27 cellular contexts compared by ENCODE assay signal in genomic region chr13:111156421-111156820, GRCh38. TPM values are rescaled to one million over a fixed set of nuclear protein-coding genes. Genes with fewer than 3 reads are reported as not detected.
A peak's percentile ranks its signal among the peaks of the same experiment; 100 is the strongest.
DNase-seq lines count a peak whose midpoint lies in the region; ATAC-seq, FAIRE-seq and TF ChIP-seq lines count a peak whose summit lies in the region.
"Had no signal": no experiment of that assay in that cellular context is flagged by ENCODE, and none has a peak within 500 bp of the region (broad histone marks: within the 10 kb centered on the region; RNA-seq: fewer than 3 reads in every experiment).

No MANE protein-coding gene starts in this region.

- H3K36me3 Mint-ChIP-seq in astrocyte (ENCODE audit: low read depth, unreplicated experiment), result peaks cover 13% of the 10 kb centered on the region
- H3K36me3 Mint-ChIP-seq in neural crest cell (ENCODE audit: low read depth), result peaks cover 3% of the 10 kb centered on the region

- peaks cover 69% of the 10 kb centered on the region for H3K79me2 ChIP-seq in ACC112 (ENCODE audit: control insufficient read depth, insufficient read depth, low read length, unreplicated experiment)
- peaks cover 77% of the 10 kb centered on the region for H3K79me2 ChIP-seq in astrocyte (ENCODE audit: insufficient read depth, low read length)
- peaks cover 36% of the 10 kb centered on the region for H3K79me2 ChIP-seq in mesendoderm (ENCODE audit: control insufficient read depth, insufficient read depth, low read length)

- no peaks in the 10 kb centered on the region for H3K27me3 Mint-ChIP-seq in astrocyte (ENCODE audit: low read depth, unreplicated experiment)
- no peaks in the 10 kb centered on the region for H3K27me3 Mint-ChIP-seq in neural crest cell (ENCODE audit: low read depth)

- H4K5ac ChIP-seq in mesendoderm (ENCODE audit: low read length), result no peak overlapping the region

- peaks cover 19% of the 10 kb centered on the region for H3K79me1 ChIP-seq in mesendoderm (ENCODE audit: low read length)

- WGBS in mesendoderm (ENCODE audit: extremely low coverage, insufficient coverage, low lambda C conversion rate), result no CpG with 5 or more reads among the region's 1 CpG

- peaks cover 62% of the 10 kb centered on the region for H4K20me1 ChIP-seq in astrocyte (ENCODE audit: insufficient read depth, low read length)

- H3K4me1 Mint-ChIP-seq in astrocyte (ENCODE audit: low read depth, unreplicated experiment) (peaks cover 10% of the 10 kb centered on the region), neural crest cell (peaks cover 30% of the 10 kb centered on the region)

- no peak overlapping the region for H3K23ac ChIP-seq in mesendoderm (ENCODE audit: low read length)

- H2AFZ ChIP-seq in ACC112 (ENCODE audit: low read length, unreplicated experiment) (no peak overlapping the region), astrocyte (ENCODE audit: low read depth, low read length) (no peak overlapping the region)

- no peak overlapping the region for H2BK15ac ChIP-seq in mesendoderm (replicated peaks; ENCODE audit: low read depth)

- H3K4me2 ChIP-seq in astrocyte (ENCODE audit: low read length) (no peak overlapping the region), mesendoderm (ENCODE audit: low read length) (no peak overlapping the region)

- ATAC-seq in HG03342 (IDR thresholded peaks at IDR 0.05; ENCODE audit: unreplicated experiment), result no peak
- ATAC-seq: activated CD8-positive, alpha-beta T cell treated with anti-CD3 and anti-CD28 coated beads, Interleukin-2, amount 10 ng/mL, durations not matched to agents 7 days and 5 days; lower lobe of right lung; SK-N-SH treated with all-trans-retinoic acid at 6 μM for 48 hours had no signal

- no peak for TF ChIP-seq CTCF in astrocyte (IDR thresholded peaks at IDR 0.05; ENCODE audit: insufficient read depth, low read depth, low read length)
- TF ChIP-seq CTCF in neural crest cell (conservative IDR thresholded peaks at IDR 0.05), result no peak

- no peak overlapping the region for H3K56ac ChIP-seq in mesendoderm (ENCODE audit: low read length)

- H3K4me3 Mint-ChIP-seq in astrocyte (ENCODE audit: unreplicated experiment) (peak overlapping the region; percentile 20), neural crest cell (peak overlapping the region; percentile 2)
- H3K4me3 Mint-ChIP-seq: activated CD8-positive, alpha-beta T cell treated with anti-CD3 and anti-CD28 coated beads, Interleukin-2, amount 10 ng/mL, durations not matched to agents 7 days and 5 days had no signal

- no peak overlapping the region for H2BK5ac ChIP-seq in mesendoderm (ENCODE audit: low read length)

- H3K18ac ChIP-seq in mesendoderm (ENCODE audit: low read length), result no peak overlapping the region

- no peaks in the 10 kb centered on the region for H3K27me3 ChIP-seq in ACC112 (ENCODE audit: insufficient read depth, low read length)
- no peaks in the 10 kb centered on the region for H3K27me3 ChIP-seq in astrocyte (ENCODE audit: insufficient read depth, low read length)
- H3K27me3 ChIP-seq in mesendoderm (ENCODE audit: insufficient read depth, low read length, poor library complexity), result no peaks in the 10 kb centered on the region
- H3K27me3 ChIP-seq: brain microvascular endothelial cell, colonic mucosa, right atrium auricular region had no signal

- no peak overlapping the region for H3K4me3 ChIP-seq in ACC112 (ENCODE audit: low read depth, low read length)
- no peak overlapping the region for H3K4me3 ChIP-seq in astrocyte (ENCODE audit: insufficient read depth, low read depth, low read length)
- H3K4me3 ChIP-seq in mesendoderm (ENCODE audit: low read length), result no peak overlapping the region
- H3K4me3 ChIP-seq: colonic mucosa, lower lobe of right lung, right atrium auricular region had no signal

- H3K27ac ChIP-seq in ACC112 (ENCODE audit: low read depth, low read length) (peak overlapping the region; percentile 36), astrocyte (ENCODE audit: low read depth, low read length) (no peak overlapping the region), mesendoderm (ENCODE audit: low read depth, low read length) (no peak overlapping the region)
- H3K27ac ChIP-seq: brain microvascular endothelial cell, colonic mucosa, lower lobe of right lung, right atrium auricular region had no signal

- no peak overlapping the region for H3K9ac ChIP-seq in astrocyte (ENCODE audit: low read length)
- H3K9ac ChIP-seq in mesendoderm (ENCODE audit: low read length), result no peak overlapping the region

- no peak overlapping the region for H2BK120ac ChIP-seq in mesendoderm (ENCODE audit: low read depth, low read length)

- no peaks in the 10 kb centered on the region for H3K9me3 ChIP-seq in astrocyte (ENCODE audit: insufficient read depth, low read depth, low read length)
- H3K9me3 ChIP-seq: colonic mucosa, lower lobe of right lung, right atrium auricular region had no signal

- H3K36me3 ChIP-seq in ACC112 (ENCODE audit: insufficient read depth, low read length) (peaks cover 20% of the 10 kb centered on the region), astrocyte (ENCODE audit: insufficient read depth, low read length) (peaks cover 3% of the 10 kb centered on the region), mesendoderm (ENCODE audit: control insufficient read depth, insufficient read depth, low read length) (no peaks in the 10 kb centered on the region)
- H3K36me3 ChIP-seq: brain microvascular endothelial cell, colonic mucosa had no signal

- peak; percentile 33 for DNase-seq in GM03348 (ENCODE audit: low spot score)
- no peak for DNase-seq in astrocyte (ENCODE audit: low read depth)
- DNase-seq in neural crest cell (ENCODE audit: low read depth, low spot score), result no peak
- DNase-seq in C1 segment of cervical spinal cord (lab: John Stamatoyannopoulos, UW), result no peak
- no peak for DNase-seq in kidney glomerular epithelial cell (lab: John Stamatoyannopoulos, UW)
- no peak for DNase-seq in mesendoderm
- DNase-seq: activated CD8-positive, alpha-beta T cell treated with anti-CD3 and anti-CD28 coated beads, Interleukin-2, amount 10 ng/mL, durations not matched to agents 7 days and 5 days; activated naive CD4-positive, alpha-beta T cell; activated T-cell treated with anti-CD3 and anti-CD28 coated beads, Interleukin-2, amount 50 U/mL, for 1 hour; brain microvascular endothelial cell; CD8-positive, alpha-beta memory T cell; colonic mucosa; DMS79; HCEC 1CT; hippocampal formation; Kasumi-1; lower lobe of right lung; NCI-H1417 treated with DMSO at 0.1 percent for 48 hours; NCI-H2107; NCI-H510A treated with DMSO at 0.1 percent for 48 hours; stimulated activated CD4-positive, alpha-beta T cell treated with anti-CD3 and anti-CD28 coated beads, Interleukin-15, amount 100 ng/mL, for 24 hours; T1000 had no signal

- H2AK5ac ChIP-seq in mesendoderm (ENCODE audit: low read length), result no peak overlapping the region

- no peak for FAIRE-seq in astrocyte (lab: Jason Lieb, UNC)
- FAIRE-seq: endometrium had no signal

- H4K8ac ChIP-seq in mesendoderm (ENCODE audit: low read depth, low read length), result no peak overlapping the region

- H3K27ac Mint-ChIP-seq in astrocyte (ENCODE audit: unreplicated experiment), result no peak overlapping the region
- H3K27ac Mint-ChIP-seq in neural crest cell (ENCODE audit: unreplicated experiment), result no peak overlapping the region
- H3K27ac Mint-ChIP-seq: activated CD8-positive, alpha-beta T cell treated with anti-CD3 and anti-CD28 coated beads, Interleukin-2, amount 10 ng/mL, durations not matched to agents 7 days and 5 days had no signal

- H3K9me3 Mint-ChIP-seq in astrocyte (ENCODE audit: unreplicated experiment) (peaks cover 2% of the 10 kb centered on the region), neural crest cell (no peaks in the 10 kb centered on the region)
- H3K9me3 Mint-ChIP-seq: CD8-positive, alpha-beta memory T cell had no signal

- no peak overlapping the region for H3K4ac ChIP-seq in mesendoderm (ENCODE audit: low read depth, low read length)

- peaks cover 21% of the 10 kb centered on the region for H3K4me1 ChIP-seq in ACC112 (ENCODE audit: control insufficient read depth, insufficient read depth, low read length, unreplicated experiment)
- H3K4me1 ChIP-seq in astrocyte (ENCODE audit: insufficient read depth, low read length), result peaks cover 11% of the 10 kb centered on the region
- H3K4me1 ChIP-seq in mesendoderm (ENCODE audit: control insufficient read depth, low read depth, low read length), result peaks cover 3% of the 10 kb centered on the region

RNA-seq across cellular contexts. Expression of gene ARHGEF7, which starts 41.3 kb away (rescaled TPM):
- total RNA-seq in astrocyte (64.7 and 73.7 TPM in 2 replicates), neural crest cell (77.3 and 85.3 TPM in 2 replicates)
- polyA plus RNA-seq in mesendoderm (2013, experiment 1 of 2), result 26.5 TPM
- polyA plus RNA-seq in mesendoderm (2013, experiment 2 of 2), result 26.5 TPM
